In genomic region chr11:46977940-46978595, GRCh38 we compare ENCODE assay signal across 1 cellular context.
TF ChIP-seq lines count a peak whose summit lies in the region.

No MANE protein-coding gene starts in this region.

TF ChIP-seq in H1, 55 proteins besides CTCF, POLR2A, EP300 and RAD21:
- no peak for TF ChIP-seq BCL11A (IDR thresholded peaks at IDR 0.05; ENCODE audit: low read depth in 2 of 2, low read length in 2 of 2)
- TF ChIP-seq ZNF274 (IDR thresholded peaks at IDR 0.05; ENCODE audit: borderline replicate concordance, extremely low read depth, low read length), result no peak
- TF ChIP-seq TAF7 (optimal IDR thresholded peaks at IDR 0.05; ENCODE audit: borderline replicate concordance, low read depth, low read length), result no peak
- TF ChIP-seq CHD2 (IDR thresholded peaks at IDR 0.05; ENCODE audit: low read length), result no peak
- TF ChIP-seq CBX5 (IDR thresholded peaks at IDR 0.05; ENCODE audit: low read depth, low read length), result no peak
- TF ChIP-seq NRF1 (IDR thresholded peaks at IDR 0.05; ENCODE audit: low read depth, low read length), result no peak
- TF ChIP-seq SAP30 (IDR thresholded peaks at IDR 0.05; ENCODE audit: insufficient read depth, insufficient replicate concordance, low read length), result no peak
- no peak for TF ChIP-seq ATF2 (IDR thresholded peaks at IDR 0.05; ENCODE audit: low read length)
- no peak for TF ChIP-seq YY1 (IDR thresholded peaks at IDR 0.05; ENCODE audit: low read depth, low read length)
- TF ChIP-seq TAF1 (IDR thresholded peaks at IDR 0.05; ENCODE audit: low read depth, low read length), result no peak
- TF ChIP-seq MAX (IDR thresholded peaks at IDR 0.05), result no peak
- no peak for TF ChIP-seq ATF3 (IDR thresholded peaks at IDR 0.05; ENCODE audit: insufficient read depth, low read depth, low read length)
TF ChIP-seq in H1: peak in this region for 0.
